In genomic region chr3:196335469-196335868, GRCh38 we compare ENCODE assay signal across 26 cellular contexts. TPM values are rescaled to one million over a fixed set of nuclear protein-coding genes. Genes with fewer than 3 reads are reported as not detected.
DNase-seq lines count a peak whose midpoint lies in the region; ATAC-seq, FAIRE-seq and TF ChIP-seq lines count a peak whose summit lies in the region.
"Had no signal": no experiment of that assay in that cellular context is flagged by ENCODE, and none has a peak within 500 bp of the region (broad histone marks: within the 10 kb centered on the region; RNA-seq: fewer than 3 reads in every experiment).

No MANE protein-coding gene starts in this region.

- peak overlapping the region; percentile 68 for H3K9ac ChIP-seq in HCT116 (ENCODE audit: low read length)
- H3K9ac ChIP-seq in HepG2 (ENCODE audit: insufficient read depth, low read depth, low read length): peak overlapping the region; percentile 49; the same call in 1 of the 2 replicates
- H3K9ac ChIP-seq: BLaER1, KMS-11, SK-N-SH had no signal

- H3K36me3 ChIP-seq in GM23338 (ENCODE audit: insufficient read depth) (no peaks in the 10 kb centered on the region), HCT116 (ENCODE audit: control insufficient read depth in 1 of 2, insufficient read depth in 2 of 2, low read length in 2 of 2) (no peaks in the 10 kb centered on the region), HepG2 (replicated peaks in 1 of 2; ENCODE audit: control insufficient read depth in 1 of 2, insufficient read depth in 2 of 2, low read length in 2 of 2) (no peaks in the 10 kb centered on the region)
- H3K36me3 ChIP-seq: BLaER1, HAP-1 had no signal

- TF ChIP-seq POLR2A in HCT116 (IDR thresholded peaks at IDR 0.05; ENCODE audit: borderline replicate concordance, extremely low read depth, insufficient read depth, insufficient read length): no peak
- TF ChIP-seq POLR2A in HepG2 (IDR thresholded peaks at IDR 0.05; ENCODE audit: insufficient read depth in 1 of 2, low read depth in 2 of 2, low read length in 2 of 2): no peak

- H3K79me2 ChIP-seq in GM23338 (replicated peaks; ENCODE audit: insufficient read depth) (no peaks in the 10 kb centered on the region), HCT116 (ENCODE audit: insufficient read depth, low read length) (no peaks in the 10 kb centered on the region; the same call in 1 of the 2 replicates), HepG2 (ENCODE audit: insufficient read depth, low read length) (no peaks in the 10 kb centered on the region)

- no peak for ATAC-seq in GM23338
- no peak for ATAC-seq in HCT116
- peak; percentile 71 for ATAC-seq in HepG2
- ATAC-seq: GM12878 had no signal

- no peak for TF ChIP-seq EP300 in HepG2 (IDR thresholded peaks at IDR 0.05; ENCODE audit: low read depth in 2 of 2, low read length in 2 of 2)
- TF ChIP-seq EP300 in HepG2 (CRISPR knock-in tag; IDR thresholded peaks at IDR 0.05; ENCODE audit: borderline replicate concordance): no peak

- DNase-seq in GM23338 (ENCODE audit: low spot score) (no peak), HCT116 (ENCODE audit: low read depth, low spot score) (no peak), RWPE1 (ENCODE audit: low spot score) (no peak), HepG2 (ENCODE audit: low spot score) (no peak), DMS153 (lab: John Stamatoyannopoulos, UW) (no peak), activated T-cell treated with anti-CD3 and anti-CD28 coated beads for 4 hours (no peak)
- no peak for DNase-seq in stimulated activated naive CD4-positive, alpha-beta T cell treated with Interleukin-2 at 50 U/mL for 16 hours (lab: John Stamatoyannopoulos, UW)
- DNase-seq: ACHN; Caco-2; CD4-positive, alpha-beta memory T cell; DMS 273 treated with DMSO at 0.1 percent for 48 hours; DND-41; NCI-H1092 treated with DMSO at 0.1 percent for 48 hours; NCI-H1436 treated with DMSO at 0.1 percent for 48 hours; NCI-H1930; NCI-H345; NCI-H524; NCI-H82; OCI-M1; RPMI8226; SHP77 treated with DMSO at 0.1 percent for 48 hours; SK-N-SH had no signal

- 31% methylated on average over 6 of the region's 11 CpGs for WGBS in HepG2 (ENCODE audit: low lambda C conversion rate)

- H3K4me3 ChIP-seq in GM23338 (no peak overlapping the region), HCT116 (replicated peaks in 1 of 2; ENCODE audit: low read depth in 1 of 2, low read length in 2 of 2) (no peak overlapping the region), HepG2 (replicated peaks in 1 of 3; ENCODE audit: insufficient read depth in 1 of 3, low read depth in 2 of 3, low read length in 3 of 3) (peak overlapping the region; percentile 40 to 60 (median 42); a peak in 4 of 6 replicates)
- H3K4me3 ChIP-seq: BLaER1, GM12878, HAP-1 had no signal

- in situ Hi-C loops in HepG2 (cut with HindIII; ENCODE audit: extremely low pct_ligation_motif_present, low pct_unique_long_range_greater_than_20kb): no loop called here

- intact Hi-C loops in HCT116 (cut with micrococcal nuclease) (loop anchor here (5.0 kb wide), 1 partner anchor 167 kb away; the partner anchor contains the start of gene RNF168), HepG2 (cut with micrococcal nuclease; ENCODE audit: unreplicated experiment) (no loop called here)

- RAD21 ChIA-PET in HCT116 (lab: Charles Lee; ENCODE audit: low non-redundant PET in 1 of 2, low total read pairs in 2 of 2, uncharacterized antibody in 2 of 2, unreplicated experiment in 2 of 2): no interaction called here

- H3K36me3 Mint-ChIP-seq in GM23338 (ENCODE audit: low read depth): no peaks in the 10 kb centered on the region
- H3K36me3 Mint-ChIP-seq: CD4-positive, alpha-beta memory T cell had no signal

- H3K9me2 ChIP-seq in GM23338 (ENCODE audit: insufficient read depth): no peaks in the 10 kb centered on the region
- H3K9me2 ChIP-seq in HCT116 (ENCODE audit: insufficient read depth): no peaks in the 10 kb centered on the region
- H3K9me2 ChIP-seq: SK-N-SH had no signal

- POLR2A ChIA-PET in HCT116 (lab: Charles Lee): no interaction called here
- POLR2A ChIA-PET in RWPE1 (lab: Yijun Ruan, JAX; ENCODE audit: low non-redundant PET): no interaction called here
- POLR2A ChIA-PET in HepG2 (lab: Yijun Ruan, JAX): no interaction called here

- TF ChIP-seq RAD21 in HCT116 (IDR thresholded peaks at IDR 0.05; ENCODE audit: low read depth) (no peak), HepG2 (CRISPR knock-in tag; IDR thresholded peaks at IDR 0.05) (no peak)

- no peak overlapping the region for H3K4me2 ChIP-seq in GM23338
- H3K4me2 ChIP-seq in HCT116 (ENCODE audit: low read length): peak overlapping the region; percentile 74
- peak overlapping the region; percentile 78 for H3K4me2 ChIP-seq in HepG2 (ENCODE audit: low read depth, low read length)
- H3K4me2 ChIP-seq: BLaER1, KMS-11, SK-N-SH had no signal

- H3K27ac ChIP-seq in GM23338 (ENCODE audit: low read depth) (no peak overlapping the region), HCT116 (ENCODE audit: low read depth, low read length) (0 out of 2 replicates have a peak overlapping the region, but pooled peaks have one; percentile 2), RWPE1 (peak overlapping the region; percentile 24; the same call in 1 of the 2 replicates), HepG2 (ENCODE audit: extremely low read length, insufficient read depth, low read length) (no peak overlapping the region)
- H3K27ac ChIP-seq: BLaER1, KMS-11 had no signal

- H4K20me1 ChIP-seq in GM23338 (replicated peaks; ENCODE audit: insufficient read depth): no peaks in the 10 kb centered on the region
- H4K20me1 ChIP-seq in HCT116 (ENCODE audit: insufficient read depth): no peaks in the 10 kb centered on the region
- no peaks in the 10 kb centered on the region for H4K20me1 ChIP-seq in HepG2 (ENCODE audit: insufficient read depth, low read length)
- H4K20me1 ChIP-seq: BLaER1 had no signal

- H3K9me3 Mint-ChIP-seq in GM23338: no peaks in the 10 kb centered on the region; the same call in 2 of the 3 replicates
- H3K9me3 Mint-ChIP-seq: CD4-positive, alpha-beta memory T cell had no signal

- H3K27me3 ChIP-seq in GM23338 (ENCODE audit: insufficient read depth): no peaks in the 10 kb centered on the region
- H3K27me3 ChIP-seq in HCT116 (ENCODE audit: insufficient read depth, low read length): no peaks in the 10 kb centered on the region
- H3K27me3 ChIP-seq in HepG2 (ENCODE audit: control insufficient read depth in 1 of 2, insufficient read depth in 2 of 2, low read length in 2 of 2): no peaks in the 10 kb centered on the region
- H3K27me3 ChIP-seq: BLaER1 had no signal

- no peak for FAIRE-seq in HepG2 (lab: Jason Lieb, UNC)
- FAIRE-seq: GM12878 had no signal

- H3F3A ChIP-seq in GM23338 (replicated peaks; ENCODE audit: low read depth): no peaks in the 10 kb centered on the region

- H3K27ac Mint-ChIP-seq in GM23338: no peak overlapping the region

- TF ChIP-seq CTCF in GM23338 (conservative IDR thresholded peaks at IDR 0.05; ENCODE audit: low read depth in 2 of 2): no peak
- TF ChIP-seq CTCF in HCT116 (IDR thresholded peaks at IDR 0.05 in 2 of 3, conservative IDR thresholded peaks at IDR 0.05 in 1 of 3; ENCODE audit: borderline replicate concordance in 1 of 3, insufficient read depth in 1 of 3, low read depth in 2 of 3, low read length in 2 of 3): no peak
- no peak for TF ChIP-seq CTCF in RWPE1 (conservative IDR thresholded peaks at IDR 0.05; ENCODE audit: low read depth)
- no peak for TF ChIP-seq CTCF in HepG2 (CRISPR knock-in tag; IDR thresholded peaks at IDR 0.05)

- H3K4me3 Mint-ChIP-seq in GM23338: no peak overlapping the region
- H3K4me3 Mint-ChIP-seq: CD4-positive, alpha-beta memory T cell had no signal

- H2AFZ ChIP-seq in GM23338 (peak overlapping the region; percentile 59; the same call in 1 of the 2 replicates), HCT116 (ENCODE audit: low read depth, low read length, poor library complexity, severe bottlenecking) (no peak overlapping the region), HepG2 (ENCODE audit: low read length) (peak overlapping the region; percentile 77)

- H3K27me3 Mint-ChIP-seq in GM23338 (ENCODE audit: insufficient read depth, low read depth, poor library complexity): peaks cover 6% of the 10 kb centered on the region

- H3K4me1 Mint-ChIP-seq in GM23338: no peaks in the 10 kb centered on the region

- H3K9me3 ChIP-seq in HCT116 (ENCODE audit: control insufficient read depth in 1 of 2, insufficient read depth in 1 of 2, low read depth in 1 of 2, low read length in 2 of 2) (no peaks in the 10 kb centered on the region), HepG2 (ENCODE audit: low read length) (no peaks in the 10 kb centered on the region)
- H3K9me3 ChIP-seq: BLaER1, Caco-2, HAP-1, SK-N-SH had no signal

- CTCF ChIA-PET in HCT116 (lab: Charles Lee) (no interaction called here), RWPE1 (lab: Yijun Ruan, JAX) (no interaction called here), HepG2 (lab: Yijun Ruan, JAX; ENCODE audit: low intra/inter-chr PET ratio, low total read pairs) (no interaction called here)

- BruUV-seq in HCT116 (replicated peaks; lab: Mats Ljungman, UMichigan): no TSS peak
- no TSS peak for BruUV-seq in HepG2 (replicated peaks; lab: Mats Ljungman, UMichigan)

- H3K4me1 ChIP-seq in GM23338 (ENCODE audit: insufficient read depth) (no peaks in the 10 kb centered on the region), HCT116 (ENCODE audit: control insufficient read depth in 1 of 2, insufficient read depth in 2 of 2, low read length in 2 of 2) (peaks cover 43 to 52% of the 10 kb centered on the region in 2 experiments), HepG2 (ENCODE audit: insufficient read depth, low read length) (peaks cover 23% of the 10 kb centered on the region)
- H3K4me1 ChIP-seq: BLaER1, Caco-2, HAP-1 had no signal

RNA-seq across cellular contexts. Expression of gene TM4SF19, which starts 2.7 kb away (rescaled TPM):
- total RNA-seq in GM23338 (2014; rRNA removed; shearing (Covaris generic)): not detected in 2 replicates
- polyA plus RNA-seq in GM23338 (2016; fragmentation: Nextera tagmentation; extraction: Ambion mirVana) (0.16 TPM in 1 of 2 replicates, not detected in the other), HepG2 (2011; rRNA removed) (0.05 and 0.36 TPM in 2 replicates)
- total RNA-seq in HCT116 (2021; ENCODE audit: unreplicated experiment) (1.2 TPM), HepG2 (2016; rRNA removed; fragmentation: Illumina TruSeq; extraction: Trizol) (not detected in 2 replicates)
- polyA plus RNA-seq in HCT116 (2012): 2.1 and 2.8 TPM in 2 replicates
- not detected in 2 replicates for total RNA-seq in HepG2 (2016; cell fraction: cytosol; rRNA removed; fragmentation: Illumina TruSeq; extraction: Trizol; ENCODE audit: low read depth)
- not detected in 2 replicates for total RNA-seq in HepG2 (2016; cell fraction: insoluble cytoplasmic fraction; rRNA removed; fragmentation: Illumina TruSeq; extraction: Trizol)
- total RNA-seq in HepG2 (2016; cell fraction: membrane; rRNA removed; fragmentation: Illumina TruSeq; extraction: Trizol): not detected in 2 replicates
- not detected in 2 replicates for total RNA-seq in HepG2 (2016; cell fraction: nucleus; rRNA removed; fragmentation: Illumina TruSeq; extraction: Trizol)
- polyA plus RNA-seq in HepG2 (2011; cell fraction: cytosol; rRNA removed): 0.08 and 0.17 TPM in 2 replicates
- 0.47 and 0.83 TPM in 2 replicates for polyA plus RNA-seq in HepG2 (2011; cell fraction: nucleus; rRNA removed)
- not detected in 2 replicates for polyA plus RNA-seq in HepG2 (2012)
- not detected in 2 replicates for polyA plus RNA-seq in HepG2 (2016; cell fraction: cytosol; fragmentation: Illumina TruSeq; extraction: Trizol; ENCODE audit: low read depth)
- not detected in 2 replicates for polyA plus RNA-seq in HepG2 (2016; cell fraction: insoluble cytoplasmic fraction; fragmentation: Illumina TruSeq; extraction: Trizol; ENCODE audit: low read depth)
- polyA plus RNA-seq in HepG2 (2016; cell fraction: membrane; fragmentation: Illumina TruSeq; extraction: Trizol; ENCODE audit: low read depth): not detected in 2 replicates
- not detected in 2 replicates for polyA plus RNA-seq in HepG2 (2016; cell fraction: nucleus; fragmentation: Illumina TruSeq; extraction: Trizol; ENCODE audit: insufficient read depth, low read depth)
- 0.66 and 5.5 TPM in 2 replicates for polyA minus RNA-seq in HepG2 (2011; rRNA and poly(A)+ RNA removed; ENCODE audit: low replicate concordance)
- not detected in 2 replicates for polyA minus RNA-seq in HepG2 (2011; cell fraction: cytosol; rRNA and poly(A)+ RNA removed)
- polyA minus RNA-seq in HepG2 (2011; cell fraction: nucleus; rRNA and poly(A)+ RNA removed): 0.62 TPM in 1 of 2 replicates, not detected in the other
- total RNA-seq: Caco-2, GM12878 had no signal
- polyA plus RNA-seq: SK-N-SH had no signal

RNA-seq across cellular contexts. Expression of gene DYNLT2B, which starts 17.4 kb away (rescaled TPM):
- total RNA-seq in GM23338 (2014; rRNA removed; shearing (Covaris generic)): 7.7 and 11.3 TPM in 2 replicates
- polyA plus RNA-seq in GM23338 (2016; fragmentation: Nextera tagmentation; extraction: Ambion mirVana) (36.7 and 42.7 TPM in 2 replicates), HepG2 (2011; rRNA removed) (4.0 and 4.3 TPM in 2 replicates)
- total RNA-seq in HCT116 (2021; ENCODE audit: unreplicated experiment) (9.7 TPM), HepG2 (2016; rRNA removed; fragmentation: Illumina TruSeq; extraction: Trizol) (7.0 and 11.2 TPM in 2 replicates)
- polyA plus RNA-seq in HCT116 (2012): 6.2 and 9.6 TPM in 2 replicates
- total RNA-seq in HepG2 (2016; cell fraction: cytosol; rRNA removed; fragmentation: Illumina TruSeq; extraction: Trizol; ENCODE audit: low read depth): 4.9 and 5.3 TPM in 2 replicates
- total RNA-seq in HepG2 (2016; cell fraction: insoluble cytoplasmic fraction; rRNA removed; fragmentation: Illumina TruSeq; extraction: Trizol): 8.3 and 10.2 TPM in 2 replicates
- total RNA-seq in HepG2 (2016; cell fraction: membrane; rRNA removed; fragmentation: Illumina TruSeq; extraction: Trizol): 5.7 and 6.2 TPM in 2 replicates
- 3.8 and 3.9 TPM in 2 replicates for total RNA-seq in HepG2 (2016; cell fraction: nucleus; rRNA removed; fragmentation: Illumina TruSeq; extraction: Trizol)
- polyA plus RNA-seq in HepG2 (2011; cell fraction: cytosol; rRNA removed): 5.1 and 5.3 TPM in 2 replicates
- 1.4 and 1.5 TPM in 2 replicates for polyA plus RNA-seq in HepG2 (2011; cell fraction: nucleus; rRNA removed)
- polyA plus RNA-seq in HepG2 (2012): 2.9 and 5.9 TPM in 2 replicates
- 7.3 and 11.4 TPM in 2 replicates for polyA plus RNA-seq in HepG2 (2016; cell fraction: cytosol; fragmentation: Illumina TruSeq; extraction: Trizol; ENCODE audit: low read depth)
- polyA plus RNA-seq in HepG2 (2016; cell fraction: insoluble cytoplasmic fraction; fragmentation: Illumina TruSeq; extraction: Trizol; ENCODE audit: low read depth): 12.5 and 14.4 TPM in 2 replicates
- polyA plus RNA-seq in HepG2 (2016; cell fraction: membrane; fragmentation: Illumina TruSeq; extraction: Trizol; ENCODE audit: low read depth): 5.9 and 8.0 TPM in 2 replicates
- 6.1 and 6.5 TPM in 2 replicates for polyA plus RNA-seq in HepG2 (2016; cell fraction: nucleus; fragmentation: Illumina TruSeq; extraction: Trizol; ENCODE audit: insufficient read depth, low read depth)
- polyA minus RNA-seq in HepG2 (2011; rRNA and poly(A)+ RNA removed; ENCODE audit: low replicate concordance): 0.82 and 2.6 TPM in 2 replicates
- polyA minus RNA-seq in HepG2 (2011; cell fraction: cytosol; rRNA and poly(A)+ RNA removed): not detected in 2 replicates
- 1.7 and 3.4 TPM in 2 replicates for polyA minus RNA-seq in HepG2 (2011; cell fraction: nucleus; rRNA and poly(A)+ RNA removed)

RNA-seq across cellular contexts. Expression of gene PCYT1A, which starts 47.9 kb away (rescaled TPM):
- total RNA-seq in GM23338 (2014; rRNA removed; shearing (Covaris generic)): 27.0 and 35.8 TPM in 2 replicates
- polyA plus RNA-seq in GM23338 (2016; fragmentation: Nextera tagmentation; extraction: Ambion mirVana): 11.3 and 11.6 TPM in 2 replicates
- total RNA-seq in HCT116 (2021; ENCODE audit: unreplicated experiment): 32.1 TPM
- polyA plus RNA-seq in HCT116 (2012): 25.4 and 30.4 TPM in 2 replicates
- total RNA-seq in HepG2 (2016; rRNA removed; fragmentation: Illumina TruSeq; extraction: Trizol): 45.3 and 53.2 TPM in 2 replicates
- 13.8 and 14.6 TPM in 2 replicates for total RNA-seq in HepG2 (2016; cell fraction: cytosol; rRNA removed; fragmentation: Illumina TruSeq; extraction: Trizol; ENCODE audit: low read depth)
- total RNA-seq in HepG2 (2016; cell fraction: insoluble cytoplasmic fraction; rRNA removed; fragmentation: Illumina TruSeq; extraction: Trizol): 46.3 and 55.2 TPM in 2 replicates
- 13.3 and 14.5 TPM in 2 replicates for total RNA-seq in HepG2 (2016; cell fraction: membrane; rRNA removed; fragmentation: Illumina TruSeq; extraction: Trizol)
- total RNA-seq in HepG2 (2016; cell fraction: nucleus; rRNA removed; fragmentation: Illumina TruSeq; extraction: Trizol): 47.1 and 49.4 TPM in 2 replicates
- polyA plus RNA-seq in HepG2 (2011; rRNA removed): 26.4 and 28.5 TPM in 2 replicates
- 16.4 and 21.4 TPM in 2 replicates for polyA plus RNA-seq in HepG2 (2011; cell fraction: cytosol; rRNA removed)
- 62.7 and 74.7 TPM in 2 replicates for polyA plus RNA-seq in HepG2 (2011; cell fraction: nucleus; rRNA removed)
- 25.2 and 26.1 TPM in 2 replicates for polyA plus RNA-seq in HepG2 (2012)
- polyA plus RNA-seq in HepG2 (2016; cell fraction: cytosol; fragmentation: Illumina TruSeq; extraction: Trizol; ENCODE audit: low read depth): 3.8 and 4.3 TPM in 2 replicates
- 44.0 and 44.3 TPM in 2 replicates for polyA plus RNA-seq in HepG2 (2016; cell fraction: insoluble cytoplasmic fraction; fragmentation: Illumina TruSeq; extraction: Trizol; ENCODE audit: low read depth)
- polyA plus RNA-seq in HepG2 (2016; cell fraction: membrane; fragmentation: Illumina TruSeq; extraction: Trizol; ENCODE audit: low read depth): 5.2 and 5.6 TPM in 2 replicates
- polyA plus RNA-seq in HepG2 (2016; cell fraction: nucleus; fragmentation: Illumina TruSeq; extraction: Trizol; ENCODE audit: insufficient read depth, low read depth): 61.7 and 67.8 TPM in 2 replicates
- 104 and 131 TPM in 2 replicates for polyA minus RNA-seq in HepG2 (2011; rRNA and poly(A)+ RNA removed; ENCODE audit: low replicate concordance)
- 27.9 and 30.3 TPM in 2 replicates for polyA minus RNA-seq in HepG2 (2011; cell fraction: cytosol; rRNA and poly(A)+ RNA removed)
- polyA minus RNA-seq in HepG2 (2011; cell fraction: nucleus; rRNA and poly(A)+ RNA removed): 110 and 122 TPM in 2 replicates

Comparison
In these comparisons a context has a peak if more than half of its experiments do, and no peak if none do; other contexts are left out.
1. H3K27ac ChIP-seq: peak in HCT116 (single experiment) and RWPE1 (single experiment); none in GM23338 (single experiment) and HepG2 (single experiment).
2. H3K4me3 ChIP-seq: peak in HepG2 (3 of 3); none in GM23338 (single experiment) and HCT116 (0 of 2).